Comparison of ENCODE assay signal across 30 cellular contexts in genomic region chr5:1755321-1755949, GRCh38. TPM values are rescaled to one million over a fixed set of nuclear protein-coding genes. Genes with fewer than 3 reads are reported as not detected.
A peak's percentile ranks its signal among the peaks of the same experiment; 100 is the strongest.
DNase-seq lines count a peak whose midpoint lies in the region; ATAC-seq and TF ChIP-seq lines count a peak whose summit lies in the region.
"Had no signal": no experiment of that assay in that cellular context is flagged by ENCODE, and none has a peak within 500 bp of the region (broad histone marks: within the 10 kb centered on the region; RNA-seq: fewer than 3 reads in every experiment).

No MANE protein-coding gene starts in this region.

- H4K20me1 ChIP-seq in neural progenitor cell (ENCODE audit: low read depth), result no peaks in the 10 kb centered on the region

- H3K4me1 ChIP-seq in right cardiac atrium (ENCODE audit: control insufficient read depth, insufficient read depth, low read length) (no peaks in the 10 kb centered on the region), adrenal gland (replicated peaks in 1 of 2) (no peaks in the 10 kb centered on the region), neural progenitor cell (peaks cover 11% of the 10 kb centered on the region), upper lobe of right lung (no peaks in the 10 kb centered on the region)
- H3K4me1 ChIP-seq: Caco-2, gastrocnemius medialis, spleen had no signal

- H3K9ac ChIP-seq in neural progenitor cell, result no peak overlapping the region

- H3K27ac ChIP-seq in right cardiac atrium (ENCODE audit: low read length) (no peak overlapping the region), adrenal gland (no peak overlapping the region), neural progenitor cell (no peak overlapping the region), upper lobe of right lung (no peak overlapping the region)
- H3K27ac ChIP-seq: gastrocnemius medialis, hepatocyte, spleen had no signal

- peak; percentile 13 for DNase-seq in Right ventricle myocardium superior
- DNase-seq in right cardiac atrium, result no peak
- peak in 4 of 7 donors; percentile 2 to 30 (median 4) for DNase-seq in adrenal gland
- DNase-seq in neural progenitor cell (ENCODE audit: low spot score), result no peak
- DNase-seq in upper lobe of right lung, result peak; percentile 37
- no peak for DNase-seq in T-helper 2 cell treated with Interferon-gamma antibody and Interleukin-4, amounts not matched to agents 5 μg/mL and 100 μg/mL, for 36 hours (ENCODE audit: low spot score)
- no peak for DNase-seq in DMS53 treated with DMSO at 0.1 percent for 48 hours (lab: John Stamatoyannopoulos, UW; ENCODE audit: unreplicated experiment)
- DNase-seq: activated CD8-positive, alpha-beta T cell treated with anti-CD3 and anti-CD28 coated beads, Interleukin-2, amount 10 ng/mL, durations not matched to agents 7 days and 5 days; activated naive CD4-positive, alpha-beta T cell treated with anti-CD3 and anti-CD28 coated beads, Interleukin-2, amount 50 U/mL, for 16 hours; anterior cingulate cortex; C1 segment of cervical spinal cord; Caco-2; DMS79 treated with DMSO at 0.1 percent for 48 hours; gastrocnemius medialis; GF-D8; mesendoderm; MV-4-11; naive B cell; NCI-H1436 treated with DMSO at 0.1 percent for 48 hours; NCI-H2107; NCI-H446; NCI-H82; retina; RPMI8226; spleen had no signal

- no peaks in the 10 kb centered on the region for H3K36me3 ChIP-seq in adrenal gland (replicated peaks in 1 of 2)
- no peaks in the 10 kb centered on the region for H3K36me3 ChIP-seq in neural progenitor cell
- H3K36me3 ChIP-seq in upper lobe of right lung, result no peaks in the 10 kb centered on the region
- H3K36me3 ChIP-seq: gastrocnemius medialis, spleen had no signal

- peaks cover 2% of the 10 kb centered on the region for H3F3A ChIP-seq in neural progenitor cell (ENCODE audit: low read depth)

- no peaks in the 10 kb centered on the region for H3K79me2 ChIP-seq in neural progenitor cell (ENCODE audit: low read depth)
- H3K79me2 ChIP-seq: hepatocyte had no signal

- no peak overlapping the region for H3K4me3 Mint-ChIP-seq in neural progenitor cell
- no peak overlapping the region for H3K4me3 Mint-ChIP-seq in T-helper 2 cell treated with Interferon-gamma antibody and Interleukin-4, amounts not matched to agents 5 μg/mL and 100 μg/mL, for 36 hours
- H3K4me3 Mint-ChIP-seq: activated CD8-positive, alpha-beta T cell treated with anti-CD3 and anti-CD28 coated beads, Interleukin-2, amount 10 ng/mL, durations not matched to agents 7 days and 5 days; naive B cell; T-cell had no signal

- H3K27me3 ChIP-seq in right cardiac atrium (ENCODE audit: control insufficient read depth, insufficient read depth), result no peaks in the 10 kb centered on the region
- no peaks in the 10 kb centered on the region for H3K27me3 ChIP-seq in adrenal gland
- no peaks in the 10 kb centered on the region for H3K27me3 ChIP-seq in neural progenitor cell
- peaks cover 3% of the 10 kb centered on the region for H3K27me3 ChIP-seq in upper lobe of right lung
- H3K27me3 ChIP-seq: hepatocyte had no signal

- peaks cover 5% of the 10 kb centered on the region for H3K36me3 Mint-ChIP-seq in neural progenitor cell
- H3K36me3 Mint-ChIP-seq in T-helper 2 cell treated with Interferon-gamma antibody and Interleukin-4, amounts not matched to agents 5 μg/mL and 100 μg/mL, for 36 hours (ENCODE audit: low read depth), result no peaks in the 10 kb centered on the region
- H3K36me3 Mint-ChIP-seq: T-cell had no signal

- TF ChIP-seq POLR2A in adrenal gland (IDR thresholded peaks at IDR 0.05), result no peak

- intact Hi-C loops in Right ventricle myocardium superior (cut with DNase I), result no loop called here
- intact Hi-C loops in right cardiac atrium (cut with DNase I), result no loop called here
- intact Hi-C loops in adrenal gland (cut with DNase I), result no loop called here
- intact Hi-C loops in upper lobe of right lung (cut with DNase I), result no loop called here

- peaks cover 9% of the 10 kb centered on the region for H3K27me3 Mint-ChIP-seq in neural progenitor cell (ENCODE audit: insufficient read depth, low read depth)
- no peaks in the 10 kb centered on the region for H3K27me3 Mint-ChIP-seq in T-helper 2 cell treated with Interferon-gamma antibody and Interleukin-4, amounts not matched to agents 5 μg/mL and 100 μg/mL, for 36 hours (ENCODE audit: low read depth)

- H3K9me3 Mint-ChIP-seq in neural progenitor cell, result peaks cover 13% of the 10 kb centered on the region
- H3K9me3 Mint-ChIP-seq in T-helper 2 cell treated with Interferon-gamma antibody and Interleukin-4, amounts not matched to agents 5 μg/mL and 100 μg/mL, for 36 hours, result peaks cover 8% of the 10 kb centered on the region

- peaks cover 14% of the 10 kb centered on the region for H3K4me1 Mint-ChIP-seq in neural progenitor cell
- H3K4me1 Mint-ChIP-seq in T-helper 2 cell treated with Interferon-gamma antibody and Interleukin-4, amounts not matched to agents 5 μg/mL and 100 μg/mL, for 36 hours (ENCODE audit: low read depth), result no peaks in the 10 kb centered on the region
- H3K4me1 Mint-ChIP-seq: naive B cell, T-cell had no signal

- H2AFZ ChIP-seq in neural progenitor cell (replicated peaks), result peak overlapping the region; percentile 0
- H2AFZ ChIP-seq: hepatocyte had no signal

- H3K4me2 ChIP-seq in neural progenitor cell, result no peak overlapping the region
- H3K4me2 ChIP-seq: hepatocyte had no signal

- ATAC-seq in Right ventricle myocardium superior (ENCODE audit: poor library complexity) (no peak), right cardiac atrium (no peak), upper lobe of right lung (no peak), HG02759 (IDR thresholded peaks at IDR 0.05; ENCODE audit: unreplicated experiment) (no peak)
- ATAC-seq: activated CD4-positive, CD25-positive, alpha-beta regulatory T cell treated with anti-CD3 and anti-CD28 coated beads, Interleukin-2, amount 50 U/mL, for 24 hours; activated CD8-positive, alpha-beta T cell treated with anti-CD3 and anti-CD28 coated beads, Interleukin-2, amount 10 ng/mL, durations not matched to agents 7 days and 5 days; gastrocnemius medialis; left colon; T-cell had no signal

- peak overlapping the region; percentile 36 for H3K27ac Mint-ChIP-seq in neural progenitor cell
- H3K27ac Mint-ChIP-seq in T-helper 2 cell treated with Interferon-gamma antibody and Interleukin-4, amounts not matched to agents 5 μg/mL and 100 μg/mL, for 36 hours, result no peak overlapping the region
- H3K27ac Mint-ChIP-seq: activated CD8-positive, alpha-beta T cell treated with anti-CD3 and anti-CD28 coated beads, Interleukin-2, amount 10 ng/mL, durations not matched to agents 7 days and 5 days; naive B cell; T-cell had no signal

- 69% methylated on average over 14 of the region's 14 CpGs for WGBS in right cardiac atrium
- 60 to 66% (median 63%) methylated on average over 14 of the region's 14 CpGs for WGBS in adrenal gland, 4 donors

- TF ChIP-seq CTCF in adrenal gland (IDR thresholded peaks at IDR 0.05) (no peak), neural progenitor cell (IDR thresholded peaks at IDR 0.05) (no peak), upper lobe of right lung (IDR thresholded peaks at IDR 0.05) (no peak)

- H3K9me3 ChIP-seq in right cardiac atrium (ENCODE audit: control insufficient read depth, low read length) (no peaks in the 10 kb centered on the region), adrenal gland (replicated peaks in 1 of 3) (no peaks in the 10 kb centered on the region), neural progenitor cell (ENCODE audit: low read depth) (no peaks in the 10 kb centered on the region), upper lobe of right lung (no peaks in the 10 kb centered on the region)
- H3K9me3 ChIP-seq: Caco-2, gastrocnemius medialis, spleen had no signal

- H3K4me3 ChIP-seq in right cardiac atrium (ENCODE audit: low read length) (no peak overlapping the region), adrenal gland (no peak overlapping the region), neural progenitor cell (no peak overlapping the region), upper lobe of right lung (no peak overlapping the region)
- H3K4me3 ChIP-seq: gastrocnemius medialis, hepatocyte, spleen had no signal

RNA-seq across cellular contexts. Expression of gene MRPL36, which starts 44.2 kb away (rescaled TPM):
- total RNA-seq in Right ventricle myocardium superior (65.5 TPM), right cardiac atrium (10 to 100 TPM; 40.8 to 51.3 (median 48.1) TPM), adrenal gland (10 to 100 TPM; 23.3 to 97.4 (median 52.9) TPM), neural progenitor cell (ENCODE audit: low replicate concordance) (22.2 and 30.2 TPM in 2 replicates), upper lobe of right lung (29.4 TPM)
- polyA plus RNA-seq in right cardiac atrium (104 TPM), adrenal gland (10 to 100 TPM; 57.4 to 93.0 (median 67.0) TPM)

RNA-seq across cellular contexts. Expression of gene NDUFS6, which starts 45.8 kb away (rescaled TPM):
- total RNA-seq in Right ventricle myocardium superior (126 TPM), right cardiac atrium (10 to 100 TPM; 64.1 to 90.1 (median 76.8) TPM), adrenal gland (10 to 100 TPM; 23.3 to 75.8 (median 36.8) TPM), neural progenitor cell (ENCODE audit: low replicate concordance) (54.2 TPM in 2 replicates), upper lobe of right lung (23.5 TPM)
- polyA plus RNA-seq in right cardiac atrium (216 TPM), adrenal gland (10 to 100 TPM; 32.3 to 58.6 (median 58.5) TPM)

Comparison
In these comparisons a context has a peak if more than half of its experiments do, and no peak if none do; other contexts are left out.
1. DNase-seq: peak in Right ventricle myocardium superior (single experiment), adrenal gland (4 of 7) and upper lobe of right lung (single experiment); none in right cardiac atrium (0 of 3), neural progenitor cell (single experiment), T-helper 2 cell treated with Interferon-gamma antibody and Interleukin-4, amounts not matched to agents 5 μg/mL and 100 μg/mL, for 36 hours (single experiment) and DMS53 treated with DMSO at 0.1 percent for 48 hours (single experiment).